Comparison of ENCODE assay signal across 8 cellular contexts in genomic region chr4:85778809-85779124, GRCh38.
DNase-seq lines count a peak whose midpoint lies in the region; ATAC-seq and TF ChIP-seq lines count a peak whose summit lies in the region.

No MANE protein-coding gene starts in this region.

- 49 to 54% methylated on average over 3 of the region's 3 CpGs for WGBS in lower leg skin, 2 donors

- H3K36me3 ChIP-seq in stomach smooth muscle (ENCODE audit: control insufficient read depth in 2 of 2, insufficient read depth in 2 of 2, low read length in 2 of 2), result no peaks in the 10 kb centered on the region

- H3K9me3 ChIP-seq in stomach smooth muscle (ENCODE audit: control insufficient read depth in 2 of 2, low read length in 2 of 2), result no peaks in the 10 kb centered on the region

- intact Hi-C loops in lower leg skin (cut with DNase I; ENCODE audit: low total_unique reads), result no loop called here

- H3K27me3 ChIP-seq in stomach smooth muscle (ENCODE audit: control insufficient read depth in 1 of 2, insufficient read depth in 2 of 2, low read length in 2 of 2), result no peaks in the 10 kb centered on the region

- TF ChIP-seq POLR2A in lower leg skin (IDR thresholded peaks at IDR 0.05), result no peak

- peak overlapping the region; percentile 78 for H3K27ac ChIP-seq in stomach smooth muscle (ENCODE audit: low read length)

- TF ChIP-seq CTCF in lower leg skin (IDR thresholded peaks at IDR 0.05), result no peak

- H3K9ac ChIP-seq in stomach smooth muscle (ENCODE audit: low read length in 2 of 2), result peak overlapping the region; percentile 81 to 84

- peak; percentile 80 for ATAC-seq in GM21381 (IDR thresholded peaks at IDR 0.05; ENCODE audit: unreplicated experiment)
- peak; percentile 73 for ATAC-seq in HG03520 (IDR thresholded peaks at IDR 0.05; ENCODE audit: unreplicated experiment)

- peaks cover 10% of the 10 kb centered on the region for H3K4me1 ChIP-seq in stomach smooth muscle (ENCODE audit: control insufficient read depth, insufficient read depth, low read length)

- H3K4me3 ChIP-seq in stomach smooth muscle (ENCODE audit: low read length in 2 of 2) (peak overlapping the region; percentile 56 to 66), lower leg skin (ENCODE audit: low read depth, poor library complexity, severe bottlenecking) (no peak overlapping the region)

- peak; percentile 60 for DNase-seq in fibroblast of peridontal ligament (ENCODE audit: extremely low read depth)
- no peak for DNase-seq in lower leg skin (ENCODE audit: low spot score in 2 of 2)
- no peak for DNase-seq in activated CD4-positive, alpha-beta T cell treated with anti-CD3 and anti-CD28 coated beads for 48 hours
- DNase-seq in EL, result no peak
- DNase-seq in NCI-H1436 (lab: John Stamatoyannopoulos, UW), result no peak
